Comparison of ENCODE assay signal across 8 cellular contexts in the genomic region with DNA sequence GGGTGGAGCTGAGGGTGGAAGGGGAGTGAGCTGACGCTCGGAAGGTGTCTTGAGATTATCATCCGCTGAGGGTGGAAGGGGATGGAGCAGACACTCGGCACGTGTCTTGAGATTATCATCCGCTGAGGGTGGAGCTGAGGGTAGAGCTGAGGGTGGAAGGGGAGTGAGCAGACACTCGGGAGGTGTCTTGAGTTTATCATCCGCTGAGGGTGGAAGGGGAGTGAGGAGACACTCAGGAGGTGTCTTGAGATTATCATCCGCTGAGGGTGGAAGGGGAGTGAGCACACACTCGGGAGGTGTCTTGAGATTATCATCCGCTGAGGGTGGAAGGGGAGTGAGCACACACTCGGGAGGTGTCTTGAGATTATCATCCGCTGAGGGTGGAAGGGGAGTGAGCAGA. TPM values are rescaled to one million over a fixed set of nuclear protein-coding genes. Genes with fewer than 3 reads are reported as not detected.
DNase-seq lines count a peak whose midpoint lies in the region; ATAC-seq and TF ChIP-seq lines count a peak whose summit lies in the region.
"Not testable (repeated sequence)": the region's sequence is repeated elsewhere in the genome, so short reads cannot be mapped to it uniquely, and the experiment has no call there.

No MANE protein-coding gene starts in this region.

- CTCF ChIA-PET in CD4-positive, alpha-beta memory T cell (lab: Charles Lee; ENCODE audit: partially characterized antibody); activated CD4-positive, alpha-beta T cell treated with anti-CD3 and anti-CD28 coated beads for 36 hours (lab: Charles Lee): not testable (repeated sequence)

- peak overlapping the region in 5 of 7 donors; percentile 86 to 96 (median 91) for H3K27ac Mint-ChIP-seq in CD4-positive, alpha-beta memory T cell
- H3K27ac Mint-ChIP-seq in activated CD4-positive, alpha-beta T cell treated with anti-CD3 and anti-CD28 coated beads for 36 hours = peak overlapping the region; percentile 55
- not testable (repeated sequence) for H3K27ac Mint-ChIP-seq in activated naive CD4-positive, alpha-beta T cell treated with anti-CD3 and anti-CD28 coated beads, Interleukin-2, amount 50 U/mL, for 24 hours; stimulated activated naive CD8-positive, alpha-beta T cell treated with anti-CD3 and anti-CD28 coated beads, Interleukin-15, amount 100 ng/mL, for 72 hours
- peak overlapping the region; percentile 80 to 81 for H3K27ac Mint-ChIP-seq in effector memory CD8-positive, alpha-beta T cell
- peak overlapping the region in 1 of 2 donors; percentile 72 for H3K27ac Mint-ChIP-seq in natural killer cell

- H3K4me1 Mint-ChIP-seq in CD4-positive, alpha-beta memory T cell; activated CD4-positive, alpha-beta T cell treated with anti-CD3 and anti-CD28 coated beads for 36 hours; activated T-cell treated with anti-CD3 and anti-CD28 coated beads, Interleukin-2, amount 50 U/mL, for 4 hours (ENCODE audit: low read depth); activated naive CD4-positive, alpha-beta T cell treated with anti-CD3 and anti-CD28 coated beads, Interleukin-2, amount 50 U/mL, for 24 hours; effector memory CD8-positive, alpha-beta T cell (ENCODE audit: low read depth in 2 of 2); natural killer cell: not testable (repeated sequence)
- peaks cover 11% of the 10 kb centered on the region for H3K4me1 Mint-ChIP-seq in stimulated activated naive CD8-positive, alpha-beta T cell treated with anti-CD3 and anti-CD28 coated beads, Interleukin-15, amount 100 ng/mL, for 72 hours

- H3K27me3 ChIP-seq in CD4-positive, alpha-beta memory T cell (ENCODE audit: insufficient read depth, low read length) = not testable (repeated sequence)
- peaks cover 11% of the 10 kb centered on the region for H3K27me3 ChIP-seq in HUES64 (ENCODE audit: insufficient read depth, low read length)

- H3K36me3 ChIP-seq in CD4-positive, alpha-beta memory T cell (ENCODE audit: insufficient read depth, low read length); HUES64 (ENCODE audit: insufficient read depth, low read length): not testable (repeated sequence)

- ATAC-seq in activated CD4-positive, alpha-beta T cell treated with anti-CD3 and anti-CD28 coated beads for 36 hours; activated T-cell treated with anti-CD3 and anti-CD28 coated beads, Interleukin-2, amount 50 U/mL, for 4 hours; effector memory CD8-positive, alpha-beta T cell (replicated peaks); natural killer cell; stimulated activated naive CD8-positive, alpha-beta T cell treated with anti-CD3 and anti-CD28 coated beads, Interleukin-15, amount 100 ng/mL, for 72 hours: not testable (repeated sequence)

- not testable (repeated sequence) for H3K9me3 ChIP-seq in CD4-positive, alpha-beta memory T cell (ENCODE audit: control insufficient read depth in 1 of 2, low read length in 2 of 2); HUES64 (ENCODE audit: insufficient read depth, low read depth, low read length)

- H3K36me3 Mint-ChIP-seq in CD4-positive, alpha-beta memory T cell; activated CD4-positive, alpha-beta T cell treated with anti-CD3 and anti-CD28 coated beads for 36 hours (ENCODE audit: low read depth); activated T-cell treated with anti-CD3 and anti-CD28 coated beads, Interleukin-2, amount 50 U/mL, for 4 hours (ENCODE audit: insufficient read depth); activated naive CD4-positive, alpha-beta T cell treated with anti-CD3 and anti-CD28 coated beads, Interleukin-2, amount 50 U/mL, for 24 hours; effector memory CD8-positive, alpha-beta T cell (ENCODE audit: insufficient read depth); natural killer cell: not testable (repeated sequence)

- POLR2A ChIA-PET in CD4-positive, alpha-beta memory T cell (lab: Charles Lee; ENCODE audit: partially characterized antibody); activated CD4-positive, alpha-beta T cell treated with anti-CD3 and anti-CD28 coated beads for 36 hours (lab: Charles Lee): not testable (repeated sequence)

- not testable (repeated sequence) for H3K9ac ChIP-seq in HUES64 (ENCODE audit: low read depth, low read length)

- H3K27ac ChIP-seq in CD4-positive, alpha-beta memory T cell (ENCODE audit: low read depth, low read length) = peak overlapping the region; percentile 31
- not testable (repeated sequence) for H3K27ac ChIP-seq in HUES64 (ENCODE audit: low read depth, low read length)

- not testable (repeated sequence) for H3K27me3 Mint-ChIP-seq in CD4-positive, alpha-beta memory T cell; activated CD4-positive, alpha-beta T cell treated with anti-CD3 and anti-CD28 coated beads for 36 hours; activated T-cell treated with anti-CD3 and anti-CD28 coated beads, Interleukin-2, amount 50 U/mL, for 4 hours (ENCODE audit: low read depth); activated naive CD4-positive, alpha-beta T cell treated with anti-CD3 and anti-CD28 coated beads, Interleukin-2, amount 50 U/mL, for 24 hours; effector memory CD8-positive, alpha-beta T cell; natural killer cell (ENCODE audit: low read depth in 2 of 2); stimulated activated naive CD8-positive, alpha-beta T cell treated with anti-CD3 and anti-CD28 coated beads, Interleukin-15, amount 100 ng/mL, for 72 hours

- not testable (repeated sequence) for H3K4me1 ChIP-seq in CD4-positive, alpha-beta memory T cell (ENCODE audit: insufficient read depth, low read length); HUES64 (ENCODE audit: insufficient read depth, low read length)

- intact Hi-C loops in CD4-positive, alpha-beta memory T cell (cut with micrococcal nuclease); activated CD4-positive, alpha-beta T cell treated with anti-CD3 and anti-CD28 coated beads for 36 hours (cut with DNase I, micrococcal nuclease); natural killer cell (cut with micrococcal nuclease): not testable (repeated sequence)

- not testable (repeated sequence) for TF ChIP-seq CTCF in natural killer cell (IDR thresholded peaks at IDR 0.05)

- peak overlapping the region in 5 of 8 donors; percentile 36 to 71 (median 70) for H3K4me3 Mint-ChIP-seq in CD4-positive, alpha-beta memory T cell
- peak overlapping the region; percentile 53 for H3K4me3 Mint-ChIP-seq in activated CD4-positive, alpha-beta T cell treated with anti-CD3 and anti-CD28 coated beads for 36 hours
- H3K4me3 Mint-ChIP-seq in activated T-cell treated with anti-CD3 and anti-CD28 coated beads, Interleukin-2, amount 50 U/mL, for 4 hours = peak overlapping the region; percentile 54
- H3K4me3 Mint-ChIP-seq in activated naive CD4-positive, alpha-beta T cell treated with anti-CD3 and anti-CD28 coated beads, Interleukin-2, amount 50 U/mL, for 24 hours = peak overlapping the region; percentile 54
- peak overlapping the region; percentile 63 to 66 for H3K4me3 Mint-ChIP-seq in effector memory CD8-positive, alpha-beta T cell
- peak overlapping the region; percentile 83 for H3K4me3 Mint-ChIP-seq in natural killer cell
- H3K4me3 Mint-ChIP-seq in stimulated activated naive CD8-positive, alpha-beta T cell treated with anti-CD3 and anti-CD28 coated beads, Interleukin-15, amount 100 ng/mL, for 72 hours = peak overlapping the region; percentile 72 to 78

- H3K9me3 Mint-ChIP-seq in CD4-positive, alpha-beta memory T cell; activated CD4-positive, alpha-beta T cell treated with anti-CD3 and anti-CD28 coated beads for 36 hours (ENCODE audit: low read depth); activated T-cell treated with anti-CD3 and anti-CD28 coated beads, Interleukin-2, amount 50 U/mL, for 4 hours; activated naive CD4-positive, alpha-beta T cell treated with anti-CD3 and anti-CD28 coated beads, Interleukin-2, amount 50 U/mL, for 24 hours; effector memory CD8-positive, alpha-beta T cell; natural killer cell; stimulated activated naive CD8-positive, alpha-beta T cell treated with anti-CD3 and anti-CD28 coated beads, Interleukin-15, amount 100 ng/mL, for 72 hours: not testable (repeated sequence)

- peak in 3 of 5 donors; percentile 25 to 61 (median 34) for DNase-seq in CD4-positive, alpha-beta memory T cell
- DNase-seq in activated CD4-positive, alpha-beta T cell treated with anti-CD3 and anti-CD28 coated beads for 36 hours; activated T-cell treated with anti-CD3 and anti-CD28 coated beads, Interleukin-2, amount 50 U/mL, for 4 hours; natural killer cell; stimulated activated naive CD8-positive, alpha-beta T cell treated with anti-CD3 and anti-CD28 coated beads, Interleukin-15, amount 100 ng/mL, for 72 hours: not testable (repeated sequence)
- DNase-seq in effector memory CD8-positive, alpha-beta T cell = peak in 1 of 3 experiments; percentile 18

- not testable (repeated sequence) for H3K4me3 ChIP-seq in CD4-positive, alpha-beta memory T cell (ENCODE audit: low read length in 2 of 2)
- 0 out of 2 replicates have a peak overlapping the region, but pooled peaks have one; percentile 33 for H3K4me3 ChIP-seq in HUES64 (ENCODE audit: low read length)

- 13% methylated on average over 3 of the region's 13 CpGs for WGBS in HUES64

RNA-seq across cellular contexts. Expression of gene NPIPB4, which starts 20.4 kb away (rescaled TPM):
- 100 to 1,000 TPM; 216 to 271 TPM for total RNA-seq in CD4-positive, alpha-beta memory T cell
- polyA plus RNA-seq in CD4-positive, alpha-beta memory T cell = 10 to 100 TPM in 1 of 2 donors, 1 to 10 TPM in 1; 1.8 to 17.0 TPM
- 21.3 TPM for polyA plus RNA-seq in HUES64 (2013, experiment 1 of 2)
- 18.3 TPM for polyA plus RNA-seq in HUES64 (2013, experiment 2 of 2)
- total RNA-seq in activated CD4-positive, alpha-beta T cell treated with anti-CD3 and anti-CD28 coated beads for 36 hours = 100 to 1,000 TPM; 109 to 121 TPM
- 10 to 100 TPM; 72.4 to 88.3 (median 84.4) TPM for total RNA-seq in activated T-cell treated with anti-CD3 and anti-CD28 coated beads, Interleukin-2, amount 50 U/mL, for 4 hours
- 100 to 1,000 TPM; 320 to 433 (median 419) TPM for total RNA-seq in natural killer cell
